8 cellular contexts compared by ENCODE assay signal in genomic region chr14:32073537-32074189, GRCh38. TPM values are rescaled to one million over a fixed set of nuclear protein-coding genes. Genes with fewer than 3 reads are reported as not detected.
DNase-seq lines count a peak whose midpoint lies in the region; ATAC-seq and TF ChIP-seq lines count a peak whose summit lies in the region.

No MANE protein-coding gene starts in this region.

- H3K4me1 ChIP-seq in colonic mucosa (no peaks in the 10 kb centered on the region), mesenchymal stem cell (ENCODE audit: control insufficient read depth, insufficient read depth, low read depth, low read length) (no peaks in the 10 kb centered on the region), transverse colon (peaks cover 0 to 24% (median 12%) of the 10 kb centered on the region in 4 donors)

- peaks cover 3% of the 10 kb centered on the region for H3K36me3 Mint-ChIP-seq in T-helper 1 cell treated with Interleukin-12 subunit alpha and Interleukin-12 subunit beta and Interleukin-4 antibody, amounts not matched to agents 30 μg/mL and 1 μg/mL, for 36 hours (ENCODE audit: low read depth)

- TF ChIP-seq EP300 in transverse colon (IDR thresholded peaks at IDR 0.05; ENCODE audit: low read depth) = no peak

- H3K9me3 ChIP-seq in colonic mucosa (no peaks in the 10 kb centered on the region), mesenchymal stem cell (ENCODE audit: control insufficient read depth, low read length) (no peaks in the 10 kb centered on the region), transverse colon (no peaks in the 10 kb centered on the region)

- peak; percentile 70 for TF ChIP-seq CTCF in colonic mucosa (IDR thresholded peaks at IDR 0.05)
- TF ChIP-seq CTCF in transverse colon (IDR thresholded peaks at IDR 0.05) = peak; percentile 68 to 88 (median 75)

- no peaks in the 10 kb centered on the region for H3K9me3 Mint-ChIP-seq in T-helper 1 cell treated with Interleukin-12 subunit alpha and Interleukin-12 subunit beta and Interleukin-4 antibody, amounts not matched to agents 30 μg/mL and 1 μg/mL, for 36 hours

- no peak overlapping the region for H3K4ac ChIP-seq in mesenchymal stem cell (ENCODE audit: low read depth in 1 of 2, low read length in 2 of 2)

- H3K27ac ChIP-seq in colonic mucosa (no peak overlapping the region), mesenchymal stem cell (ENCODE audit: low read length, poor library complexity, severe bottlenecking) (no peak overlapping the region), transverse colon (no peak overlapping the region)

- H2AFZ ChIP-seq in mesenchymal stem cell (ENCODE audit: low read depth, low read length) = no peak overlapping the region

- H3K79me1 ChIP-seq in mesenchymal stem cell (replicated peaks; ENCODE audit: low read length, poor library complexity, severe bottlenecking) = peaks cover 2% of the 10 kb centered on the region

- in situ Hi-C loops in transverse colon (cut with MboI; ENCODE audit: low pct_ligation_motif_present in 1 of 4, low pct_unique_long_range_greater_than_20kb in 1 of 4, low sequenced_read_pairs in 3 of 4) = loop anchor here (5.0 to 10.0 kb wide), 2 partner anchors 179 to 181 kb away; no protein-coding TSS in a partner anchor

- no peak overlapping the region for H2BK120ac ChIP-seq in mesenchymal stem cell (ENCODE audit: low read depth, low read length)

- H3K4me3 Mint-ChIP-seq in T-helper 1 cell treated with Interleukin-12 subunit alpha and Interleukin-12 subunit beta and Interleukin-4 antibody, amounts not matched to agents 30 μg/mL and 1 μg/mL, for 36 hours = peak overlapping the region; percentile 25

- peaks cover 23% of the 10 kb centered on the region for H3K27me3 Mint-ChIP-seq in T-helper 1 cell treated with Interleukin-12 subunit alpha and Interleukin-12 subunit beta and Interleukin-4 antibody, amounts not matched to agents 30 μg/mL and 1 μg/mL, for 36 hours (ENCODE audit: low read depth)

- ATAC-seq in GM21786 (IDR thresholded peaks at IDR 0.05; ENCODE audit: unreplicated experiment) (peak; percentile 36), GM18505 (IDR thresholded peaks at IDR 0.05; ENCODE audit: unreplicated experiment) (no peak)

- H3K4me3 ChIP-seq in colonic mucosa (no peak overlapping the region), mesenchymal stem cell (ENCODE audit: insufficient read depth in 1 of 2, low read depth in 1 of 2, low read length in 2 of 2) (no peak overlapping the region), transverse colon (no peak overlapping the region)

- H3K27ac Mint-ChIP-seq in T-helper 1 cell treated with Interleukin-12 subunit alpha and Interleukin-12 subunit beta and Interleukin-4 antibody, amounts not matched to agents 30 μg/mL and 1 μg/mL, for 36 hours = no peak overlapping the region

- no peak overlapping the region for H2BK15ac ChIP-seq in mesenchymal stem cell (ENCODE audit: low read depth, poor library complexity, severe bottlenecking)

- H4K8ac ChIP-seq in mesenchymal stem cell (ENCODE audit: low read length) = no peak overlapping the region

- H3K9ac ChIP-seq in colonic mucosa (ENCODE audit: low read depth in 2 of 2, low read length in 2 of 2) = no peak overlapping the region
- no peak overlapping the region for H3K9ac ChIP-seq in mesenchymal stem cell (ENCODE audit: low read length)

- peaks cover 14% of the 10 kb centered on the region for H3K4me1 Mint-ChIP-seq in T-helper 1 cell treated with Interleukin-12 subunit alpha and Interleukin-12 subunit beta and Interleukin-4 antibody, amounts not matched to agents 30 μg/mL and 1 μg/mL, for 36 hours (ENCODE audit: low read depth)

- H3K4me2 ChIP-seq in mesenchymal stem cell (ENCODE audit: low read length, poor library complexity, severe bottlenecking) = no peak overlapping the region

- no peak overlapping the region for H2BK5ac ChIP-seq in mesenchymal stem cell (ENCODE audit: low read depth, low read length, poor library complexity, severe bottlenecking)

- H3K27me3 ChIP-seq in colonic mucosa = no peaks in the 10 kb centered on the region
- H3K27me3 ChIP-seq in mesenchymal stem cell (ENCODE audit: control insufficient read depth in 1 of 2, insufficient read depth in 1 of 2, low read length in 2 of 2) = no peaks in the 10 kb centered on the region
- H3K27me3 ChIP-seq in transverse colon = no peaks in the 10 kb centered on the region

- no peak overlapping the region for H4K91ac ChIP-seq in mesenchymal stem cell (ENCODE audit: low read length)

- no peak overlapping the region for H2AK5ac ChIP-seq in mesenchymal stem cell (ENCODE audit: low read length, severe bottlenecking)

- H3K36me3 ChIP-seq in colonic mucosa = no peaks in the 10 kb centered on the region
- no peaks in the 10 kb centered on the region for H3K36me3 ChIP-seq in mesenchymal stem cell (ENCODE audit: control insufficient read depth in 1 of 2, insufficient read depth in 2 of 2, low read depth in 1 of 2, low read length in 2 of 2)
- no peaks in the 10 kb centered on the region for H3K36me3 ChIP-seq in transverse colon

- H3K18ac ChIP-seq in mesenchymal stem cell (ENCODE audit: low read depth in 1 of 2, low read length in 2 of 2) = no peak overlapping the region

- H2BK12ac ChIP-seq in mesenchymal stem cell (ENCODE audit: low read length in 2 of 2) = no peak overlapping the region

- intact Hi-C loops in colonic mucosa (cut with DNase I) (loop anchor here (2.0 to 10.0 kb wide), 2 partner anchors 129 to 179 kb away; no protein-coding TSS in a partner anchor), transverse colon (cut with DNase I; ENCODE audit: low total_unique reads) (loop anchor here (5.0 kb wide), 1 partner anchor 394 kb away; no protein-coding TSS in a partner anchor)

- H3K23ac ChIP-seq in mesenchymal stem cell (ENCODE audit: low read length in 2 of 2) = no peak overlapping the region

- WGBS in mesenchymal stem cell = no CpG with 5 or more reads among the region's 6 CpGs
- WGBS in transverse colon (ENCODE audit: low coverage in 1 of 2), 2 donors = 88 to 92% methylated on average over 6 of the region's 6 CpGs

- DNase-seq in DMS 273 treated with DMSO at 0.1 percent for 48 hours (lab: John Stamatoyannopoulos, UW) (peak; percentile 51), NCI-H146 (lab: John Stamatoyannopoulos, UW) (peak; percentile 62), colonic mucosa (peak; percentile 79), mesenchymal stem cell (peak; percentile 86), transverse colon (peak; percentile 53)

- TF ChIP-seq POLR2A in transverse colon (IDR thresholded peaks at IDR 0.05) = no peak
- no peak for TF ChIP-seq POLR2A in GM18505 (IDR thresholded peaks at IDR 0.05; ENCODE audit: borderline replicate concordance, extremely low read depth, insufficient read depth, insufficient read length)

- no peak overlapping the region for H3K14ac ChIP-seq in mesenchymal stem cell (ENCODE audit: low read length in 2 of 2)

RNA-seq across cellular contexts. Expression of gene ARHGAP5, which starts 3.4 kb away (rescaled TPM):
- total RNA-seq in colonic mucosa = 100 to 1,000 TPM in 1 of 2 donors, 10 to 100 TPM in 1; 77.8 to 140 TPM
- 40.4 TPM for polyA plus RNA-seq in mesenchymal stem cell (2013, experiment 1 of 2)
- polyA plus RNA-seq in mesenchymal stem cell (2013, experiment 2 of 2) = 42.2 TPM
- total RNA-seq in transverse colon = 100 to 1,000 TPM in 1 of 4 donors, 10 to 100 TPM in 3; 66.5 to 120 (median 85.3) TPM
